ENCODE assay signal across 15 cellular contexts in genomic region chr10:96254976-96255375, GRCh38. TPM values are rescaled to one million over a fixed set of nuclear protein-coding genes. Genes with fewer than 3 reads are reported as not detected.
"Had no signal": no experiment of that assay in that cellular context is flagged by ENCODE, and none has a peak within 500 bp of the region (broad histone marks: within the 10 kb centered on the region; RNA-seq: fewer than 3 reads in every experiment).

No MANE protein-coding gene starts in this region.

- H3K27me3 ChIP-seq: heart left ventricle, pancreas, tibial artery had no signal

- H3K27ac ChIP-seq: coronary artery, heart left ventricle, pancreas, tibial artery had no signal

- H3K36me3 ChIP-seq: heart left ventricle, pancreas, tibial artery had no signal

- H3K4me3 ChIP-seq: coronary artery, heart left ventricle, pancreas, tibial artery had no signal

- DNase-seq: effector CD4-positive, alpha-beta T cell; heart left ventricle; hippocampal formation; kidney glomerular epithelial cell; naive thymus-derived CD8-positive, alpha-beta T cell; occipital lobe; pancreas; right cardiac atrium; small intestine; stimulated activated CD4-positive, alpha-beta T cell treated with anti-CD3 and anti-CD28 coated beads, Interleukin-2, amount 100 ng/mL, for 48 hours; tibial artery had no signal

- H3K9me3 ChIP-seq: heart left ventricle, pancreas, tibial artery had no signal

- FAIRE-seq: frontal cortex, pancreas, small intestine had no signal

RNA-seq across cellular contexts. Expression of gene DNTT, which starts 49.3 kb away (rescaled TPM):
- polyA plus RNA-seq: esophagus; heart left ventricle; liver; naive thymus-derived CD8-positive, alpha-beta T cell; right cardiac atrium; small intestine had no signal
